ENCODE assay signal across 24 cellular contexts in genomic region chr21:39924577-39925308, GRCh38. TPM values are rescaled to one million over a fixed set of nuclear protein-coding genes. Genes with fewer than 3 reads are reported as not detected.
"Had no signal": no experiment of that assay in that cellular context is flagged by ENCODE, and none has a peak within 500 bp of the region (broad histone marks: within the 10 kb centered on the region; RNA-seq: fewer than 3 reads in every experiment).

No MANE protein-coding gene starts in this region.

- DNase-seq: activated CD4-positive, alpha-beta T cell treated with anti-CD3 and anti-CD28 coated beads, Interleukin-2, amount 10 ng/mL, durations not matched to agents 7 days and 5 days; activated CD4-positive, CD25-positive, alpha-beta regulatory T cell; activated naive CD4-positive, alpha-beta T cell treated with Interleukin-2 at 50 U/mL for 16 hours; activated T-cell treated with anti-CD3 and anti-CD28 coated beads for 4 hours; effector memory CD4-positive, alpha-beta T cell; foreskin melanocyte; retina; stimulated activated CD4-positive, alpha-beta T cell treated with anti-CD3 and anti-CD28 coated beads, Interleukin-15, amount 100 ng/mL, for 24 hours; stimulated activated CD4-positive, alpha-beta T cell treated with anti-CD3 and anti-CD28 coated beads, Interleukin-4, amount 100 ng/mL, for 1 hour; stimulated activated naive CD4-positive, alpha-beta T cell; T-helper 2 cell; tibial artery; uterus had no signal

- H3K27ac Mint-ChIP-seq: activated CD4-positive, alpha-beta T cell treated with anti-CD3 and anti-CD28 coated beads, Interleukin-2, amount 10 ng/mL, durations not matched to agents 7 days and 5 days; activated T-helper 17 cell treated with anti-CD3 and anti-CD28 coated beads, Interleukin-2, amount 50 U/mL, for 72 hours; dendritic cell treated with granulocyte-macrophage colony-stimulating factor and Interleukin-4, amounts not matched to agents 40 ng/mL and 50 ng/mL, for 4 days had no signal

- H3K27me3 ChIP-seq: ascending aorta, tibial artery, uterus had no signal

- H3K9ac ChIP-seq: parathyroid adenoma had no signal

- H3K27me3 Mint-ChIP-seq: activated CD4-positive, alpha-beta T cell treated with anti-CD3 and anti-CD28 coated beads, Interleukin-2, amount 10 ng/mL, durations not matched to agents 7 days and 5 days; activated T-helper 17 cell treated with anti-CD3 and anti-CD28 coated beads, Interleukin-2, amount 50 U/mL, for 72 hours; dendritic cell treated with granulocyte-macrophage colony-stimulating factor and Interleukin-4, amounts not matched to agents 40 ng/mL and 50 ng/mL, for 4 days had no signal

- H3K27ac ChIP-seq: ascending aorta, epithelial cell of prostate, parathyroid adenoma, skin epidermis, tibial artery, uterus had no signal

- H3K4me3 Mint-ChIP-seq: activated CD4-positive, alpha-beta T cell treated with anti-CD3 and anti-CD28 coated beads, Interleukin-2, amount 10 ng/mL, durations not matched to agents 7 days and 5 days; activated T-helper 17 cell treated with anti-CD3 and anti-CD28 coated beads, Interleukin-2, amount 50 U/mL, for 72 hours; dendritic cell treated with granulocyte-macrophage colony-stimulating factor and Interleukin-4, amounts not matched to agents 40 ng/mL and 50 ng/mL, for 4 days had no signal

- H3K9me3 Mint-ChIP-seq: activated CD4-positive, alpha-beta T cell treated with anti-CD3 and anti-CD28 coated beads, Interleukin-2, amount 10 ng/mL, durations not matched to agents 7 days and 5 days; dendritic cell treated with granulocyte-macrophage colony-stimulating factor and Interleukin-4, amounts not matched to agents 40 ng/mL and 50 ng/mL, for 4 days had no signal

- ATAC-seq: activated T-helper 17 cell treated with anti-CD3 and anti-CD28 coated beads, Interleukin-2, amount 50 U/mL, for 72 hours had no signal

- H3K4me1 Mint-ChIP-seq: activated CD4-positive, alpha-beta T cell treated with anti-CD3 and anti-CD28 coated beads, Interleukin-2, amount 10 ng/mL, durations not matched to agents 7 days and 5 days; activated T-helper 17 cell treated with anti-CD3 and anti-CD28 coated beads, Interleukin-2, amount 50 U/mL, for 72 hours had no signal

- H3K36me3 ChIP-seq: ascending aorta, tibial artery, uterus had no signal

- H3K4me1 ChIP-seq: ascending aorta, parathyroid adenoma, tibial artery, uterus had no signal

- H3K79me2 ChIP-seq: parathyroid adenoma had no signal

- H3K4me3 ChIP-seq: ascending aorta, lung, skin epidermis, tibial artery, uterus had no signal

RNA-seq across cellular contexts. Expression of gene PCP4, which starts 57.5 kb away (rescaled TPM):
- total RNA-seq: activated CD4-positive, alpha-beta T cell treated with anti-CD3 and anti-CD28 coated beads, Interleukin-2, amount 10 ng/mL, durations not matched to agents 7 days and 5 days; activated CD8-positive, alpha-beta memory T cell treated with anti-CD3 and anti-CD28 coated beads for 36 hours; activated T-helper 17 cell treated with anti-CD3 and anti-CD28 coated beads, Interleukin-2, amount 50 U/mL, for 72 hours; ascending aorta; bronchial epithelial cell; fibroblast of lung; subcutaneous adipose tissue had no signal
- polyA plus RNA-seq: fibroblast of lung had no signal
